In the genomic region with DNA sequence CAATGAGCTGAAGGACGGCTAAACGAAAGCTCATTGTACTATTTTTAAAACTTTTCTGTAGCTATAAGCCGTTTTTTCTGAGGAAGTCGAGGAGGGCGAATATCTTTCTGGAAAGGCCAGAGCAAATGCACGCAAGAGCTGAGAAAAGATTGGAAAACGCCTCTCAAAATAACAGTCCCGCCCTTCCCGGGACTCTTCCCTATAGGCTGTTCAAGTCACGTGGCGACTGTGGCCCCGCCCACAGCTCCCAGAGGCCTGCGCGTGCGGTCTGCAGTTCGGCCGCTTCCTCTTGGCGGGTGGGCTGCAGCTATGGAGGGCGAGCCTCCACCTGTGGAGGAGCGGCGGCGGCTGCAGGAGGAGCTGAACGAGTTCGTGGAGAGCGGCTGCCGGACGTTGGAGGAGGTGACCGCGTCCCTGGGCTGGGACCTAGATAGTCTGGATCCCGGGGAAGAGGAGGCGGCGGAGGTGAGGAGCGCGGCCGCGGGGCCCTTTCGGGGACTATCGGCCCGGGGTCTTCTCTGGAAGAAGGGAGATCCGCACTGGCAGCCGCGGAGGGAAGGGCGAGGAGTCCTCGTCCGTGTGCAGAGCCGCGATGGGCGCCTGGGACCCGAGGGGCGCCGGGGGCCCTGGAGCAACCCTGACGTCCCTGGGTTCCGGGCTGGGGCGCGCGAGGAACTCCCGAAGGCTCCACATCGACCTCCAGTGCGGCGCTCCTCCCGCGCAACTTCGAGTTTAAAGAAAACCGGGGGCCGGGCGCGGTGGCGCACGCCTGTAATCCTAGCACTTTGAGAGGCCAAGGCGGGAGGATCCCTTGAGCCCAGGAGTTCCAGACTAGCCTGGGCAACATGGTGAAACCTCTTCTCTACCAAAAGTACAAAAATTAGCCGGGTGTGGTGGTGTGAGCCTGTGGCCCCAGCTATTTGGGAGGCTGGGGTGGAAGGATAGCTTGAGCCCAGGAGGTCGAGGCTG, we compare ENCODE assay signal across 8 cellular contexts. TPM values are rescaled to one million over a fixed set of nuclear protein-coding genes. Genes with fewer than 3 reads are reported as not detected.
DNase-seq lines count a peak whose midpoint lies in the region; ATAC-seq and TF ChIP-seq lines count a peak whose summit lies in the region.

TSS of gene SNRNP48 (plus strand) at position 250 of the 969 bp plus-strand sequence. CDS start at position 310, 60 bp downstream.

- H3K27ac ChIP-seq in BLaER1: peak within 1 kb of the TSS; percentile 91
- H3K27ac ChIP-seq in left lung: peak within 1 kb of the TSS; percentile 39 to 71

- peak; percentile 100 for ATAC-seq in GM19328 (IDR thresholded peaks at IDR 0.05; ENCODE audit: unreplicated experiment)
- peak; percentile 100 for ATAC-seq in HG03520 (IDR thresholded peaks at IDR 0.05; ENCODE audit: unreplicated experiment)
- ATAC-seq in left lung: peak; percentile 100

- peak; percentile 98 for DNase-seq in NCI-H69 (lab: John Stamatoyannopoulos, UW)
- DNase-seq in activated CD4-positive, alpha-beta T cell treated with anti-CD3 and anti-CD28 coated beads, Interleukin-2, amount 10 ng/mL, durations not matched to agents 7 days and 5 days: peak; percentile 92
- DNase-seq in left lung: peak; percentile 94 to 95
- DNase-seq in stimulated activated CD4-positive, alpha-beta T cell treated with anti-CD3 and anti-CD28 coated beads, Interleukin-2, amount 100 ng/mL, for 48 hours: peak; percentile 84 to 89

- intact Hi-C loops in dendritic cell treated with granulocyte-macrophage colony-stimulating factor and Interleukin-4, amounts not matched to agents 40 ng/mL and 50 ng/mL, for 4 days (cut with micrococcal nuclease): loop anchor here (1.0 to 5.0 kb wide), 3 partner anchors 168 to 283 kb away; no protein-coding TSS in a partner anchor
- intact Hi-C loops in left lung (cut with DNase I): no loop called here

- H3K4me3 Mint-ChIP-seq in activated CD4-positive, alpha-beta T cell treated with anti-CD3 and anti-CD28 coated beads, Interleukin-2, amount 10 ng/mL, durations not matched to agents 7 days and 5 days: peak within 1 kb of the TSS; percentile 97
- peak within 1 kb of the TSS; percentile 89 for H3K4me3 Mint-ChIP-seq in dendritic cell treated with granulocyte-macrophage colony-stimulating factor and Interleukin-4, amounts not matched to agents 40 ng/mL and 50 ng/mL, for 4 days

- H3K4me3 ChIP-seq in BLaER1: peak within 1 kb of the TSS; percentile 94
- H3K4me3 ChIP-seq in left lung: peak within 1 kb of the TSS; percentile 86 to 93

- H3K9me3 ChIP-seq in BLaER1: no peaks in the 10 kb centered on the region
- H3K9me3 ChIP-seq in left lung: no peaks in the 10 kb centered on the region

- CTCF ChIA-PET in activated CD4-positive, alpha-beta T cell treated with anti-CD3 and anti-CD28 coated beads, Interleukin-2, amount 10 ng/mL, durations not matched to agents 7 days and 5 days (lab: Charles Lee): interaction anchor here (0.6 to 1.1 kb wide), 3 partner anchors 19 to 294 kb away, joined by 3 to 4 read pairs (median 3); partner anchors contain the start of genes CAGE1 and RIOK1

- H3K27me3 Mint-ChIP-seq in activated CD4-positive, alpha-beta T cell treated with anti-CD3 and anti-CD28 coated beads, Interleukin-2, amount 10 ng/mL, durations not matched to agents 7 days and 5 days: no peaks in the 10 kb centered on the region
- H3K27me3 Mint-ChIP-seq in dendritic cell treated with granulocyte-macrophage colony-stimulating factor and Interleukin-4, amounts not matched to agents 40 ng/mL and 50 ng/mL, for 4 days: no peaks in the 10 kb centered on the region

- POLR2A ChIA-PET in activated CD4-positive, alpha-beta T cell treated with anti-CD3 and anti-CD28 coated beads, Interleukin-2, amount 10 ng/mL, durations not matched to agents 7 days and 5 days (lab: Charles Lee): interaction anchor here (0.6 kb wide), 3 partner anchors 14 to 828 kb away, joined by 3 to 5 read pairs (median 3); no protein-coding TSS in a partner anchor

- H3K36me3 ChIP-seq in BLaER1 (peaks cover 26% of the 10 kb centered on the region), left lung (peaks cover 0 to 22% of the 10 kb centered on the region in 2 donors)

- H3K4me1 ChIP-seq in BLaER1: peaks cover 29% of the 10 kb centered on the region
- H3K4me1 ChIP-seq in left lung: peaks cover 8 to 29% of the 10 kb centered on the region in 2 donors

- peaks cover 35% of the 10 kb centered on the region for H3K4me1 Mint-ChIP-seq in activated CD4-positive, alpha-beta T cell treated with anti-CD3 and anti-CD28 coated beads, Interleukin-2, amount 10 ng/mL, durations not matched to agents 7 days and 5 days
- peaks cover 35% of the 10 kb centered on the region for H3K4me1 Mint-ChIP-seq in dendritic cell treated with granulocyte-macrophage colony-stimulating factor and Interleukin-4, amounts not matched to agents 40 ng/mL and 50 ng/mL, for 4 days (ENCODE audit: low read depth)

- H3K9ac ChIP-seq in BLaER1: peak within 1 kb of the TSS; percentile 91

- H3K36me3 Mint-ChIP-seq in activated CD4-positive, alpha-beta T cell treated with anti-CD3 and anti-CD28 coated beads, Interleukin-2, amount 10 ng/mL, durations not matched to agents 7 days and 5 days (ENCODE audit: low read depth): peaks cover 19% of the 10 kb centered on the region
- H3K36me3 Mint-ChIP-seq in dendritic cell treated with granulocyte-macrophage colony-stimulating factor and Interleukin-4, amounts not matched to agents 40 ng/mL and 50 ng/mL, for 4 days (ENCODE audit: low read depth): peaks cover 35% of the 10 kb centered on the region

- H3K27me3 ChIP-seq in BLaER1 (no peaks in the 10 kb centered on the region), left lung (no peaks in the 10 kb centered on the region)

- H3K9me3 Mint-ChIP-seq in activated CD4-positive, alpha-beta T cell treated with anti-CD3 and anti-CD28 coated beads, Interleukin-2, amount 10 ng/mL, durations not matched to agents 7 days and 5 days: no peaks in the 10 kb centered on the region
- no peaks in the 10 kb centered on the region for H3K9me3 Mint-ChIP-seq in dendritic cell treated with granulocyte-macrophage colony-stimulating factor and Interleukin-4, amounts not matched to agents 40 ng/mL and 50 ng/mL, for 4 days

- H4K20me1 ChIP-seq in BLaER1: peaks cover 37% of the 10 kb centered on the region

- no peak for TF ChIP-seq CTCF in left lung (IDR thresholded peaks at IDR 0.05)

- peak within 1 kb of the TSS; percentile 92 for H3K4me2 ChIP-seq in BLaER1

- peak within 1 kb of the TSS; percentile 95 for H3K27ac Mint-ChIP-seq in activated CD4-positive, alpha-beta T cell treated with anti-CD3 and anti-CD28 coated beads, Interleukin-2, amount 10 ng/mL, durations not matched to agents 7 days and 5 days
- peak within 1 kb of the TSS; percentile 92 for H3K27ac Mint-ChIP-seq in dendritic cell treated with granulocyte-macrophage colony-stimulating factor and Interleukin-4, amounts not matched to agents 40 ng/mL and 50 ng/mL, for 4 days

RNA-seq across cellular contexts. Expression of gene SNRNP48, which starts in this region (rescaled TPM):
- total RNA-seq in activated CD4-positive, alpha-beta T cell treated with anti-CD3 and anti-CD28 coated beads, Interleukin-2, amount 10 ng/mL, durations not matched to agents 7 days and 5 days: 10 to 100 TPM; 13.5 to 17.6 TPM
- total RNA-seq in left lung: 10 to 100 TPM in 1 of 2 donors, 1 to 10 TPM in 1; 7.6 to 11.6 TPM

Comparison
In these comparisons a context has a peak if more than half of its experiments do, and no peak if none do; other contexts are left out.
1. Peak in every context shown above with its lines: DNase-seq, ATAC-seq, H3K4me3 ChIP-seq and H3K27ac ChIP-seq.